In the genomic region with DNA sequence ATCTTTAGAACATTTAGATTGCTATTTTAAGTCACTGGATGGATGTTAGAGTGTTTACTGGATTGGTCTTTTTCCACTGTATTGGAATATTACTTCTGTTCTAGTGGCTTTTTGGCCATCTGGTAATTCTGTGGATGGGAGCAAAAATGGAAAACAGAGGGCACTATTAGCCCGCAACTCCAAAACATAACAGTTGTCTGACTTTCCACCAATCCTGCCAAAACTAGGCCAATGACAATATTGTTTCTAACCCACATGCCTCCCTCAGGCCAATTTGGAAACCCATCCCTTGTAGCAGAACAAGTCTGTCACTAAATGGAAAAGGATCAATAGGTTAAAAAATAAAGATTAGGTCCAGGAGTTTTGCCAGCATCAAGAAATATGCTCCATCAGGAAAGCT, we compare ENCODE assay signal across 23 cellular contexts.
"Had no signal": no experiment of that assay in that cellular context is flagged by ENCODE, and none has a peak within 500 bp of the region (broad histone marks: within the 10 kb centered on the region; RNA-seq: fewer than 3 reads in every experiment).

No MANE protein-coding gene starts in this region.

- H3K36me3 ChIP-seq: cardiac muscle cell, SJCRH30 had no signal

- H3K27ac ChIP-seq: cardiac muscle cell, SJCRH30 had no signal

- H3K9me3 ChIP-seq: SJCRH30, SK-N-SH had no signal

- H3K4me1 ChIP-seq: SJCRH30 had no signal

- H3K4me3 ChIP-seq: cardiac muscle cell, K562, SJCRH30 had no signal

- ATAC-seq: activated naive CD8-positive, alpha-beta T cell treated with anti-CD3 and anti-CD28 coated beads, Interleukin-2, amount 50 U/mL, for 24 hours; activated T-cell treated with anti-CD3 and anti-CD28 coated beads, Interleukin-2, amount 50 U/mL, for 4 hours; K562; Panc1 had no signal

- DNase-seq: activated CD4-positive, alpha-beta memory T cell treated with anti-CD3 and anti-CD28 coated beads for 36 hours; activated CD4-positive, alpha-beta T cell treated with anti-CD3 and anti-CD28 coated beads, Interleukin-2, amount 50 U/mL, for 1 hour; activated CD8-positive, alpha-beta memory T cell treated with anti-CD3 and anti-CD28 coated beads, Interleukin-2, amount 50 U/mL, for 4 hours; activated gamma-delta T cell treated with Interleukin-2 at 50 U/mL for 16 hours; activated naive CD4-positive, alpha-beta T cell treated with anti-CD3 and anti-CD28 coated beads for 36 hours; activated naive CD8-positive, alpha-beta T cell treated with anti-CD3 and anti-CD28 coated beads, Interleukin-2, amount 50 U/mL, for 24 hours; activated T-cell treated with anti-CD3 and anti-CD28 coated beads for 4 hours; activated T-cell treated with anti-CD3 and anti-CD28 coated beads, Interleukin-2, amount 50 U/mL, for 4 hours; anterior cingulate cortex; NCI-H1092 treated with DMSO at 0.1 percent for 48 hours; NCI-H1694; NCI-H1930; NCI-H2081 treated with DMSO at 0.1 percent for 48 hours; NCI-H226; NCI-H510A treated with DMSO at 0.1 percent for 48 hours; NCI-H69; NCI-H82; SHP77; SK-N-SH had no signal

- H3K27me3 ChIP-seq: cardiac muscle cell, SJCRH30 had no signal
